ENCODE assay signal across 16 cellular contexts in the genomic region with DNA sequence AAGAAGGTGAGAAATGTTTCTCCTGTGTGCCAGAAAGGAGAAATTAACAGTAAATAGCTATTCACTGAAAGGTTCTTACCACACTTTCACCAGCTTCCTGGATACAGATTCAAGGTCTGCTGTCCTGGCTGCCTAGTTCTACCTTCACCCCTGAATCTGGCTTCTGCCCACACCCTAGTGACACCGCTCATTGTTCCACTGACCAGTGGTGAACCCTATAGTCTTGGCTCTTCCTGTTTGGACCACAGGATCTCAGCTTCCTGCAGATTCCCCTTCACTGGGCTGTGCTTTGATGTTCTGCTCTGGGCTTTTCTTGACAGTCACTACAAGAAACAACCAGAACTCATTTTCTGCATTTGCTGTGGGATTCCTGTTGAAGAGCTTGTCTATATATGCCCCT.
"Had no signal": no experiment of that assay in that cellular context is flagged by ENCODE, and none has a peak within 500 bp of the region (broad histone marks: within the 10 kb centered on the region; RNA-seq: fewer than 3 reads in every experiment).

No MANE protein-coding gene starts in this region.

- H3K27ac Mint-ChIP-seq: activated CD4-positive, alpha-beta memory T cell treated with anti-CD3 and anti-CD28 coated beads for 36 hours; effector memory CD8-positive, alpha-beta T cell; neural progenitor cell; T-cell had no signal

- DNase-seq: activated CD4-positive, alpha-beta memory T cell treated with anti-CD3 and anti-CD28 coated beads for 36 hours; activated naive CD4-positive, alpha-beta T cell treated with Interleukin-2 at 50 U/mL for 16 hours; effector memory CD8-positive, alpha-beta T cell; glutamatergic neuron; midbrain; retina; stimulated activated naive CD4-positive, alpha-beta T cell treated with Interleukin-2 at 50 U/mL for 16 hours; T-cell; T1000; trophoblast cell had no signal

- H3K4me1 Mint-ChIP-seq: T-cell had no signal

- H3K27ac ChIP-seq: cardiac muscle cell, coronary artery, esophagus muscularis mucosa, neural progenitor cell, parathyroid adenoma, VCaP had no signal

- H3K36me3 ChIP-seq: cardiac muscle cell, esophagus muscularis mucosa, neural progenitor cell had no signal

- ATAC-seq: effector memory CD8-positive, alpha-beta T cell; T-cell had no signal

- H3K4me3 ChIP-seq: cardiac muscle cell, coronary artery, esophagus muscularis mucosa, neural progenitor cell had no signal

- H3K27me3 ChIP-seq: cardiac muscle cell, neural progenitor cell had no signal

- H3K9ac ChIP-seq: neural progenitor cell, parathyroid adenoma had no signal

- H3K36me3 Mint-ChIP-seq: activated CD4-positive, alpha-beta memory T cell treated with anti-CD3 and anti-CD28 coated beads for 36 hours had no signal

- H3K9me3 Mint-ChIP-seq: effector memory CD8-positive, alpha-beta T cell; T-cell had no signal

- H3K9me3 ChIP-seq: esophagus muscularis mucosa had no signal

- H3K4me3 Mint-ChIP-seq: activated CD4-positive, alpha-beta memory T cell treated with anti-CD3 and anti-CD28 coated beads for 36 hours; effector memory CD8-positive, alpha-beta T cell; neural progenitor cell; T-cell had no signal

- H3K4me1 ChIP-seq: neural progenitor cell, parathyroid adenoma had no signal
